ENCODE assay signal across 15 cellular contexts in genomic region chr2:224085246-224085645, GRCh38. TPM values are rescaled to one million over a fixed set of nuclear protein-coding genes. Genes with fewer than 3 reads are reported as not detected.
DNase-seq lines count a peak whose midpoint lies in the region; ATAC-seq and TF ChIP-seq lines count a peak whose summit lies in the region.
"Had no signal": no experiment of that assay in that cellular context is flagged by ENCODE, and none has a peak within 500 bp of the region (broad histone marks: within the 10 kb centered on the region; RNA-seq: fewer than 3 reads in every experiment).

No MANE protein-coding gene starts in this region.

- H3K9me1 ChIP-seq in IMR-90 (ENCODE audit: insufficient read depth, low read length): peaks cover 6% of the 10 kb centered on the region

- H4K8ac ChIP-seq in IMR-90 (ENCODE audit: low read depth in 2 of 2, low read length in 2 of 2): peak overlapping the region in 1 of 2 experiments; percentile 5; a peak in 1 of 4 replicates

- no peak overlapping the region for H3K4me3 ChIP-seq in IMR-90 (ENCODE audit: insufficient read depth, low read depth, low read length)
- no peak overlapping the region for H3K4me3 ChIP-seq in cardiac fibroblast (replicated peaks in 1 of 2; ENCODE audit: low read depth in 2 of 2, low read length in 2 of 2)
- no peak overlapping the region for H3K4me3 ChIP-seq in left lung
- no peak overlapping the region for H3K4me3 ChIP-seq in colonic mucosa
- H3K4me3 ChIP-seq: dorsolateral prefrontal cortex had no signal

- H3K36me3 ChIP-seq in IMR-90 (ENCODE audit: control insufficient read depth, insufficient read depth, low read length) (no peaks in the 10 kb centered on the region), left lung (no peaks in the 10 kb centered on the region), colonic mucosa (no peaks in the 10 kb centered on the region)

- no peak for TF ChIP-seq RAD21 in IMR-90 (IDR thresholded peaks at IDR 0.05; ENCODE audit: low read length)

- H2AK9ac ChIP-seq in IMR-90 (replicated peaks; ENCODE audit: low read depth, low read length, poor library complexity): no peak overlapping the region

- H3K4me2 ChIP-seq in IMR-90 (ENCODE audit: low read depth, low read length): no peak overlapping the region; the same call in 1 of the 2 replicates

- no peak for TF ChIP-seq CTCF in IMR-90 (conservative IDR thresholded peaks at IDR 0.05; ENCODE audit: low read depth, low read length)
- no peak for TF ChIP-seq CTCF in cardiac fibroblast (IDR thresholded peaks at IDR 0.05; ENCODE audit: low read depth, low read length)
- no peak for TF ChIP-seq CTCF in left lung (IDR thresholded peaks at IDR 0.05)
- TF ChIP-seq CTCF in colonic mucosa (IDR thresholded peaks at IDR 0.05): no peak

- H3K27ac ChIP-seq in IMR-90 (ENCODE audit: insufficient read depth, low read length): no peak overlapping the region
- no peak overlapping the region for H3K27ac ChIP-seq in left lung
- no peak overlapping the region for H3K27ac ChIP-seq in colonic mucosa
- H3K27ac ChIP-seq: dorsolateral prefrontal cortex had no signal

- H2AK5ac ChIP-seq in IMR-90 (ENCODE audit: low read depth, low read length): no peak overlapping the region

- H2AFZ ChIP-seq in IMR-90 (replicated peaks; ENCODE audit: low read length, poor library complexity): no peak overlapping the region

- H3K27me3 ChIP-seq in IMR-90 (ENCODE audit: control insufficient read depth, insufficient read depth, low read length) (no peaks in the 10 kb centered on the region; the same call in 1 of the 2 replicates), left lung (no peaks in the 10 kb centered on the region), colonic mucosa (no peaks in the 10 kb centered on the region)
- H3K27me3 ChIP-seq: dorsolateral prefrontal cortex had no signal

- peak overlapping the region; percentile 22; the same call in 1 of the 2 replicates for H2BK20ac ChIP-seq in IMR-90 (ENCODE audit: low read depth, low read length)

- ATAC-seq in IMR-90 (ENCODE audit: low read depth): peak; percentile 81
- peak; percentile 46 for ATAC-seq in left lung
- ATAC-seq in GM18868 (IDR thresholded peaks at IDR 0.05; ENCODE audit: unreplicated experiment): no peak

- no peak overlapping the region for H2BK15ac ChIP-seq in IMR-90 (ENCODE audit: low read depth, low read length)

- intact Hi-C loops in IMR-90 (cut with micrococcal nuclease): no loop called here
- intact Hi-C loops in left lung (cut with DNase I): no loop called here
- intact Hi-C loops in colonic mucosa (cut with DNase I): loop anchor here (10.0 kb wide), 1 partner anchor 60 kb away; no protein-coding TSS in a partner anchor

- H2BK120ac ChIP-seq in IMR-90 (ENCODE audit: low read depth, low read length): peak overlapping the region; percentile 62

- no peak overlapping the region for H2BK5ac ChIP-seq in IMR-90 (ENCODE audit: low read depth, low read length, poor library complexity, severe bottlenecking)

- no peak overlapping the region; the same call in 1 of the 2 replicates for H4K91ac ChIP-seq in IMR-90 (ENCODE audit: insufficient read depth, low read depth, low read length)

- 0 out of 2 replicates have a peak overlapping the region, but pooled peaks have one; percentile 5 for H3K23ac ChIP-seq in IMR-90 (ENCODE audit: low read depth, low read length)

- dilution Hi-C loops in IMR-90 (cut with HindIII; ENCODE audit: low sequenced_read_pairs, unreplicated experiment): no loop called here

- CTCF ChIA-PET in IMR-90 (lab: Yijun Ruan, JAX): interaction anchor here (0.9 to 1.1 kb wide), 2 partner anchors 12 to 43 kb away, joined by 3 to 4 read pairs; no protein-coding TSS in a partner anchor

- H4K5ac ChIP-seq in IMR-90 (ENCODE audit: low read depth, low read length): no peak overlapping the region

- in situ Hi-C loops in IMR-90 (cut with MboI; ENCODE audit: low sequenced_read_pairs): no loop called here

- no CpG with 5 or more reads among the region's 2 CpGs for WGBS in IMR-90 (ENCODE audit: extremely low coverage in 2 of 2, insufficient read length in 1 of 2), 2 experiments

- H3K4ac ChIP-seq in IMR-90 (ENCODE audit: low read depth, low read length): no peak overlapping the region

- POLR2A ChIA-PET in IMR-90 (lab: Charles Lee; ENCODE audit: unreplicated experiment): no interaction called here

- H3K4me1 ChIP-seq in IMR-90 (ENCODE audit: control insufficient read depth, insufficient read depth, low read length) (peaks cover 7% of the 10 kb centered on the region; the same call in 1 of the 2 replicates), left lung (no peaks in the 10 kb centered on the region), colonic mucosa (no peaks in the 10 kb centered on the region)

- H3K79me1 ChIP-seq in IMR-90 (ENCODE audit: low read depth in 1 of 2, low read length in 2 of 2): no peaks in the 10 kb centered on the region

- no peak overlapping the region for H3K56ac ChIP-seq in IMR-90 (ENCODE audit: extremely low read depth, insufficient read depth, low read length)

- H3K14ac ChIP-seq in IMR-90 (replicated peaks; ENCODE audit: low read depth, low read length): 0 out of 2 replicates have a peak overlapping the region, but pooled peaks have one; percentile 41

- no TSS peak for BruUV-seq in IMR-90 (replicated peaks; lab: Mats Ljungman, UMichigan)

- DNase-seq in AG08395 (ENCODE audit: low spot score): peak; percentile 73
- peak; percentile 75 for DNase-seq in IMR-90
- peak; percentile 52 to 75 for DNase-seq in cardiac fibroblast (ENCODE audit: low read depth in 2 of 2)
- DNase-seq in left lung: no peak
- no peak for DNase-seq in stimulated activated CD8-positive, alpha-beta memory T cell treated with anti-CD3 and anti-CD28 coated beads, Interleukin-4, amount 100 ng/mL, for 48 hours
- no peak for DNase-seq in activated CD4-positive, alpha-beta T cell treated with anti-CD3 and anti-CD28 coated beads for 4 hours
- DNase-seq in colonic mucosa: no peak
- DNase-seq: activated CD4-positive, alpha-beta memory T cell treated with anti-CD3 and anti-CD28 coated beads for 36 hours; activated naive CD4-positive, alpha-beta T cell treated with anti-CD3 and anti-CD28 coated beads, Interleukin-2, amount 10 ng/mL, durations not matched to agents 7 days and 5 days; dorsolateral prefrontal cortex; GDM1; NCI-H1694 treated with DMSO at 0.1 percent for 48 hours; NCI-H82; small intestine had no signal

- H3K9ac ChIP-seq in IMR-90 (ENCODE audit: low read depth, low read length) (no peak overlapping the region), colonic mucosa (ENCODE audit: low read depth in 2 of 2, low read length in 2 of 2) (no peak overlapping the region)

- H3K18ac ChIP-seq in IMR-90 (ENCODE audit: low read depth, low read length): peak overlapping the region; percentile 26; the same call in 1 of the 2 replicates

- no peaks in the 10 kb centered on the region for H4K20me1 ChIP-seq in IMR-90 (ENCODE audit: insufficient read depth, low read length)

- no peak for TF ChIP-seq POLR2A in IMR-90 (IDR thresholded peaks at IDR 0.05; ENCODE audit: low read depth, low read length)

- H3K9me3 ChIP-seq in IMR-90 (ENCODE audit: control insufficient read depth, insufficient read depth, low read length) (no peaks in the 10 kb centered on the region), left lung (no peaks in the 10 kb centered on the region), colonic mucosa (no peaks in the 10 kb centered on the region)

TF ChIP-seq in IMR-90, 13 proteins besides CTCF, POLR2A, EP300 and RAD21:
- TF ChIP-seq FOS (IDR thresholded peaks at IDR 0.05; ENCODE audit: low read depth, low read length) (peak; percentile 51; the same call in 1 of the 2 replicates), CHD1 (IDR thresholded peaks at IDR 0.05; ENCODE audit: low read depth, low read length) (no peak)
- TF ChIP-seq, protein P1, sequence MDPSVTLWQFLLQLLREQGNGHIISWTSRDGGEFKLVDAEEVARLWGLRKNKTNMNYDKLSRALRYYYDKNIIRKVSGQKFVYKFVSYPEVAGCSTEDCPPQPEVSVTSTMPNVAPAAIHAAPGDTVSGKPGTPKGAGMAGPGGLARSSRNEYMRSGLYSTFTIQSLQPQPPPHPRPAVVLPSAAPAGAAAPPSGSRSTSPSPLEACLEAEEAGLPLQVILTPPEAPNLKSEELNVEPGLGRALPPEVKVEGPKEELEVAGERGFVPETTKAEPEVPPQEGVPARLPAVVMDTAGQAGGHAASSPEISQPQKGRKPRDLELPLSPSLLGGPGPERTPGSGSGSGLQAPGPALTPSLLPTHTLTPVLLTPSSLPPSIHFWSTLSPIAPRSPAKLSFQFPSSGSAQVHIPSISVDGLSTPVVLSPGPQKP (IDR thresholded peaks at IDR 0.05; ENCODE audit: borderline replicate concordance, low read depth, low read length): no peak

RNA-seq across cellular contexts. Expression of gene SERPINE2, which starts 46.2 kb away (rescaled TPM):
- total RNA-seq in IMR-90 (2012; rRNA removed) (21.1 and 24.0 TPM in 2 replicates), left lung (10 to 100 TPM; 21.7 to 28.5 TPM), colonic mucosa (10 to 100 TPM; 13.6 to 19.2 TPM)
- 62.7 and 109 TPM in 2 replicates for polyA plus RNA-seq in IMR-90 (2012; rRNA removed)
- polyA plus RNA-seq in IMR-90 (2012; cell fraction: cytosol; rRNA removed): 29.0 and 40.8 TPM in 2 replicates
- 31.5 and 36.1 TPM in 2 replicates for polyA plus RNA-seq in IMR-90 (2012; cell fraction: nucleus; rRNA removed; ENCODE audit: low replicate concordance)

Comparison
In these comparisons a context has a peak if more than half of its experiments do, and no peak if none do; other contexts are left out.
1. DNase-seq: peak in AG08395 (single experiment), IMR-90 (single experiment) and cardiac fibroblast (2 of 2); none in left lung (0 of 2), stimulated activated CD8-positive, alpha-beta memory T cell treated with anti-CD3 and anti-CD28 coated beads, Interleukin-4, amount 100 ng/mL, for 48 hours (single experiment), activated CD4-positive, alpha-beta T cell treated with anti-CD3 and anti-CD28 coated beads for 4 hours (0 of 2) and colonic mucosa (single experiment).